20 cellular contexts compared by ENCODE assay signal in genomic region chr22:44403166-44403565, GRCh38.
DNase-seq lines count a peak whose midpoint lies in the region; ATAC-seq, FAIRE-seq and TF ChIP-seq lines count a peak whose summit lies in the region.
"Had no signal": no experiment of that assay in that cellular context is flagged by ENCODE, and none has a peak within 500 bp of the region (broad histone marks: within the 10 kb centered on the region; RNA-seq: fewer than 3 reads in every experiment).

No MANE protein-coding gene starts in this region.

- no peaks in the 10 kb centered on the region for H3K27me3 ChIP-seq in H9 (ENCODE audit: insufficient read depth, low read length)
- H3K27me3 ChIP-seq in sigmoid colon: no peaks in the 10 kb centered on the region
- no peaks in the 10 kb centered on the region for H3K27me3 ChIP-seq in small intestine (ENCODE audit: control insufficient read depth in 2 of 2, insufficient read depth in 2 of 2, low read length in 2 of 2)
- H3K27me3 ChIP-seq: MG63 had no signal

- no peak overlapping the region for H3K4me3 Mint-ChIP-seq in H9

- H2BK15ac ChIP-seq in H9 (ENCODE audit: low read depth, low read length): no peak overlapping the region

- TF ChIP-seq EP300 in sigmoid colon (IDR thresholded peaks at IDR 0.05): no peak

- peaks cover 8% of the 10 kb centered on the region for H3K27me3 Mint-ChIP-seq in H9 (ENCODE audit: low read depth)

- FAIRE-seq in kidney (lab: Jason Lieb, UNC): no peak
- no peak for FAIRE-seq in small intestine (lab: Jason Lieb, UNC)
- FAIRE-seq: H54 had no signal

- no peak overlapping the region for H3T11ph ChIP-seq in H9 (ENCODE audit: low read length)

- WGBS in H9 (ENCODE audit: extremely low coverage, insufficient read length, low lambda C conversion rate): no CpG with 5 or more reads among the region's 5 CpGs
- WGBS in sigmoid colon, 2 donors: 77 to 82% methylated on average over 5 of the region's 5 CpGs
- WGBS in small intestine, 3 donors: 62 to 79% (median 70%) methylated on average over 3 to 5 of the region's 5 CpGs

- H3K27ac ChIP-seq in H9 (ENCODE audit: insufficient read length, low read depth, low read length) (no peak overlapping the region), kidney (ENCODE audit: low read depth in 2 of 2, low read length in 2 of 2) (no peak overlapping the region), sigmoid colon (no peak overlapping the region), small intestine (ENCODE audit: low read depth in 1 of 2, low read length in 1 of 2) (no peak overlapping the region)
- H3K27ac ChIP-seq: KMS-11, PC-9 had no signal

- no peak overlapping the region for H4K91ac ChIP-seq in H9 (ENCODE audit: insufficient read length, low read depth, low read length)

- peaks cover 15 to 20% of the 10 kb centered on the region in 2 experiments for H3K4me1 Mint-ChIP-seq in H9

- H2BK20ac ChIP-seq in H9 (ENCODE audit: low read depth, low read length, poor library complexity, severe bottlenecking): no peak overlapping the region

- no peak overlapping the region for H3K4ac ChIP-seq in H9 (ENCODE audit: low read depth, low read length)

- no peak overlapping the region for H2BK12ac ChIP-seq in H9 (ENCODE audit: insufficient read length, low read depth, low read length)

- TF ChIP-seq CTCF in H9 (conservative IDR thresholded peaks at IDR 0.05) (no peak), kidney (IDR thresholded peaks at IDR 0.05; ENCODE audit: borderline replicate concordance, extremely low read depth, insufficient read depth) (no peak), sigmoid colon (IDR thresholded peaks at IDR 0.05) (no peak)

- no peak overlapping the region for H3K4me2 ChIP-seq in H9 (ENCODE audit: insufficient read depth, insufficient read length, low read length)
- H3K4me2 ChIP-seq: KMS-11, PC-9 had no signal

- H3K4me1 ChIP-seq in H9 (ENCODE audit: insufficient read depth, low read length): no peaks in the 10 kb centered on the region; the same call in 1 of the 2 replicates
- H3K4me1 ChIP-seq in kidney (ENCODE audit: control insufficient read depth in 1 of 2, insufficient read depth in 1 of 2, low read depth in 1 of 2, low read length in 2 of 2): no peaks in the 10 kb centered on the region
- H3K4me1 ChIP-seq in sigmoid colon: no peaks in the 10 kb centered on the region
- no peaks in the 10 kb centered on the region for H3K4me1 ChIP-seq in small intestine (ENCODE audit: control insufficient read depth in 2 of 2, insufficient read depth in 1 of 2, low read depth in 1 of 2, low read length in 1 of 2)
- H3K4me1 ChIP-seq: Caco-2 had no signal

- intact Hi-C loops in kidney (cut with DNase I) (no loop called here), sigmoid colon (cut with DNase I) (no loop called here)

- H3K9me3 Mint-ChIP-seq in H9: no peaks in the 10 kb centered on the region; a peak in 1 of 5 replicates

- no peak overlapping the region for H2AK5ac ChIP-seq in H9 (ENCODE audit: insufficient read length, low read length)

- H3K9ac ChIP-seq in H9 (ENCODE audit: extremely low read depth, insufficient read length, low read length) (no peak overlapping the region), kidney (ENCODE audit: low read length in 2 of 2) (no peak overlapping the region)
- H3K9ac ChIP-seq: KMS-11 had no signal

- ATAC-seq in esophagus mucosa: no peak

- no peak overlapping the region for H4K8ac ChIP-seq in H9 (replicated peaks; ENCODE audit: insufficient read length, low read depth, low read length)

- H3K27ac Mint-ChIP-seq in H9: no peak overlapping the region

- no peaks in the 10 kb centered on the region for H3K36me3 ChIP-seq in kidney (ENCODE audit: control insufficient read depth in 1 of 2, insufficient read depth in 2 of 2, low read length in 2 of 2)
- no peaks in the 10 kb centered on the region for H3K36me3 ChIP-seq in sigmoid colon
- no peaks in the 10 kb centered on the region for H3K36me3 ChIP-seq in small intestine (ENCODE audit: control insufficient read depth in 2 of 2, insufficient read depth in 2 of 2, low read length in 2 of 2)
- H3K36me3 ChIP-seq: MG63 had no signal

- no peak overlapping the region for H3K56ac ChIP-seq in H9 (ENCODE audit: insufficient read length, low read depth, low read length)

- H3K23ac ChIP-seq in H9 (ENCODE audit: insufficient read length, low read depth, low read length): no peak overlapping the region

- H2BK120ac ChIP-seq in H9 (ENCODE audit: low read depth, low read length, poor library complexity, severe bottlenecking): no peak overlapping the region

- H3K9me3 ChIP-seq in H9 (ENCODE audit: control insufficient read depth, low read depth, low read length) (no peaks in the 10 kb centered on the region), kidney (ENCODE audit: control insufficient read depth in 1 of 2, low read length in 2 of 2) (no peaks in the 10 kb centered on the region), sigmoid colon (no peaks in the 10 kb centered on the region), small intestine (ENCODE audit: control insufficient read depth, low read depth) (no peaks in the 10 kb centered on the region)
- H3K9me3 ChIP-seq: Caco-2, MG63 had no signal

- H4K5ac ChIP-seq in H9 (ENCODE audit: insufficient read length, low read depth, low read length): no peak overlapping the region

- H3K79me1 ChIP-seq in H9 (ENCODE audit: insufficient read depth, low read depth, low read length, poor library complexity, severe bottlenecking): no peaks in the 10 kb centered on the region

- H3K23me2 ChIP-seq in H9 (ENCODE audit: insufficient read length, low read depth, low read length, poor library complexity, severe bottlenecking): no peaks in the 10 kb centered on the region

- no peaks in the 10 kb centered on the region for H3K36me3 Mint-ChIP-seq in H9 (ENCODE audit: insufficient read depth in 1 of 3, low read depth in 3 of 3)

- no peak overlapping the region for H3K18ac ChIP-seq in H9 (ENCODE audit: insufficient read length, low read depth, low read length)

- no peak for TF ChIP-seq POLR2A in sigmoid colon (IDR thresholded peaks at IDR 0.05)

- H3K14ac ChIP-seq in H9 (ENCODE audit: insufficient read depth, low read length): no peak overlapping the region; the same call in 1 of the 2 replicates

- no peaks in the 10 kb centered on the region for H3K79me2 ChIP-seq in H9 (ENCODE audit: insufficient read depth, low read length)

- peak; percentile 55 for DNase-seq in activated effector memory CD4-positive, alpha-beta T cell treated with anti-CD3 and anti-CD28 coated beads, Interleukin-2, amount 50 U/mL, for 16 hours
- DNase-seq in activated effector memory CD4-positive, alpha-beta T cell treated with Interleukin-2 at 50 U/mL for 16 hours: no peak
- DNase-seq in H9 (peak; percentile 14), kidney (peak; percentile 41), sigmoid colon (peak; percentile 54), small intestine (no peak)
- no peak for DNase-seq in stimulated activated CD4-positive, alpha-beta T cell treated with anti-CD3 and anti-CD28 coated beads, Interleukin-4, amount 100 ng/mL, for 4 hours
- DNase-seq: 8988T, C1 segment of cervical spinal cord, DMS53, MG63, NCI-H1092 treated with DMSO at 0.1 percent for 48 hours, NCI-H1694, NCI-H446, NCI-H748 treated with DMSO at 0.1 percent for 48 hours, PC-9 had no signal

- no peak overlapping the region for H2AFZ ChIP-seq in H9 (ENCODE audit: low read length)
- H2AFZ ChIP-seq: PC-9 had no signal

- H3K4me3 ChIP-seq in kidney (ENCODE audit: low read length in 2 of 2) (no peak overlapping the region), sigmoid colon (no peak overlapping the region), small intestine (ENCODE audit: low read depth in 1 of 2, low read length in 2 of 2) (no peak overlapping the region)
- H3K4me3 ChIP-seq: MG63, PC-9 had no signal

- H4K20me1 ChIP-seq in H9 (ENCODE audit: control insufficient read depth, insufficient read depth, insufficient read length): no peaks in the 10 kb centered on the region

- H2BK5ac ChIP-seq in H9 (ENCODE audit: insufficient read length, low read length): no peak overlapping the region

Comparison
In these comparisons a context has a peak if more than half of its experiments do, and no peak if none do; other contexts are left out.
1. DNase-seq: peak in activated effector memory CD4-positive, alpha-beta T cell treated with anti-CD3 and anti-CD28 coated beads, Interleukin-2, amount 50 U/mL, for 16 hours (single experiment), H9 (single experiment), kidney (single experiment) and sigmoid colon (single experiment); none in activated effector memory CD4-positive, alpha-beta T cell treated with Interleukin-2 at 50 U/mL for 16 hours (single experiment), stimulated activated CD4-positive, alpha-beta T cell treated with anti-CD3 and anti-CD28 coated beads, Interleukin-4, amount 100 ng/mL, for 4 hours (0 of 2) and small intestine (single experiment).